In genomic region chr4:182276214-182277109, GRCh38 we compare ENCODE assay signal across 14 cellular contexts. TPM values are rescaled to one million over a fixed set of nuclear protein-coding genes. Genes with fewer than 3 reads are reported as not detected.
"Had no signal": no experiment of that assay in that cellular context is flagged by ENCODE, and none has a peak within 500 bp of the region (broad histone marks: within the 10 kb centered on the region; RNA-seq: fewer than 3 reads in every experiment).

No MANE protein-coding gene starts in this region.

- H3K27me3 Mint-ChIP-seq: central memory CD8-positive, alpha-beta T cell; dendritic cell treated with granulocyte-macrophage colony-stimulating factor and Interleukin-4, amounts not matched to agents 40 ng/mL and 50 ng/mL, for 4 days; effector memory CD8-positive, alpha-beta T cell had no signal

- H3K4me3 Mint-ChIP-seq: activated CD8-positive, alpha-beta T cell treated with anti-CD3 and anti-CD28 coated beads, Interleukin-2, amount 10 ng/mL, durations not matched to agents 7 days and 5 days; activated T-helper 1 cell treated with anti-CD3 and anti-CD28 coated beads, Interleukin-12 subunit alpha, Interleukin-12 subunit beta, Interleukin-2, Interleukin-4 antibody, amounts not matched to agents 30 ng/mL and 10 ng/mL and 1 ng/mL, durations not matched to agents 14 hours and 24 hours and 36 hours; central memory CD8-positive, alpha-beta T cell; dendritic cell treated with granulocyte-macrophage colony-stimulating factor and Interleukin-4, amounts not matched to agents 40 ng/mL and 50 ng/mL, for 4 days; effector memory CD8-positive, alpha-beta T cell had no signal

- H3K36me3 ChIP-seq: tibial artery, vagina had no signal

- H3K9me3 ChIP-seq: tibial artery, vagina had no signal

- H3K9ac ChIP-seq: parathyroid adenoma had no signal

- H3K27ac Mint-ChIP-seq: activated CD8-positive, alpha-beta T cell treated with anti-CD3 and anti-CD28 coated beads, Interleukin-2, amount 10 ng/mL, durations not matched to agents 7 days and 5 days; activated T-helper 1 cell treated with anti-CD3 and anti-CD28 coated beads, Interleukin-12 subunit alpha, Interleukin-12 subunit beta, Interleukin-2, Interleukin-4 antibody, amounts not matched to agents 30 ng/mL and 10 ng/mL and 1 ng/mL, durations not matched to agents 14 hours and 24 hours and 36 hours; dendritic cell treated with granulocyte-macrophage colony-stimulating factor and Interleukin-4, amounts not matched to agents 40 ng/mL and 50 ng/mL, for 4 days; effector memory CD8-positive, alpha-beta T cell had no signal

- H3K4me1 Mint-ChIP-seq: central memory CD8-positive, alpha-beta T cell had no signal

- H3K4me1 ChIP-seq: parathyroid adenoma, tibial artery, vagina had no signal

- H2AFZ ChIP-seq: parathyroid adenoma had no signal

- H3K27me3 ChIP-seq: tibial artery, vagina had no signal

- H3K9me3 Mint-ChIP-seq: central memory CD8-positive, alpha-beta T cell had no signal

- DNase-seq: activated CD4-positive, alpha-beta T cell treated with anti-CD3 and anti-CD28 coated beads for 48 hours; activated CD8-positive, alpha-beta T cell treated with anti-CD3 and anti-CD28 coated beads, Interleukin-2, amount 10 ng/mL, durations not matched to agents 7 days and 5 days; activated naive CD4-positive, alpha-beta T cell treated with Interleukin-2 at 50 U/mL for 16 hours; effector memory CD8-positive, alpha-beta T cell; hippocampal formation; midbrain; retina; tibial artery had no signal

- H3K4me3 ChIP-seq: skin epidermis, tibial artery, vagina had no signal

- H3K79me2 ChIP-seq: parathyroid adenoma had no signal

- H3K27ac ChIP-seq: parathyroid adenoma, skin epidermis, tibial artery, vagina had no signal

RNA-seq across cellular contexts. Expression of gene TENM3, which starts 33.3 kb away (rescaled TPM):
- total RNA-seq: activated CD8-positive, alpha-beta T cell treated with anti-CD3 and anti-CD28 coated beads, Interleukin-2, amount 10 ng/mL, durations not matched to agents 7 days and 5 days; activated T-helper 1 cell treated with anti-CD3 and anti-CD28 coated beads, Interleukin-12 subunit alpha, Interleukin-12 subunit beta, Interleukin-2, Interleukin-4 antibody, amounts not matched to agents 30 ng/mL and 10 ng/mL and 1 ng/mL, durations not matched to agents 14 hours and 24 hours and 36 hours had no signal
